ENCODE assay signal across 13 cellular contexts in the genomic region with DNA sequence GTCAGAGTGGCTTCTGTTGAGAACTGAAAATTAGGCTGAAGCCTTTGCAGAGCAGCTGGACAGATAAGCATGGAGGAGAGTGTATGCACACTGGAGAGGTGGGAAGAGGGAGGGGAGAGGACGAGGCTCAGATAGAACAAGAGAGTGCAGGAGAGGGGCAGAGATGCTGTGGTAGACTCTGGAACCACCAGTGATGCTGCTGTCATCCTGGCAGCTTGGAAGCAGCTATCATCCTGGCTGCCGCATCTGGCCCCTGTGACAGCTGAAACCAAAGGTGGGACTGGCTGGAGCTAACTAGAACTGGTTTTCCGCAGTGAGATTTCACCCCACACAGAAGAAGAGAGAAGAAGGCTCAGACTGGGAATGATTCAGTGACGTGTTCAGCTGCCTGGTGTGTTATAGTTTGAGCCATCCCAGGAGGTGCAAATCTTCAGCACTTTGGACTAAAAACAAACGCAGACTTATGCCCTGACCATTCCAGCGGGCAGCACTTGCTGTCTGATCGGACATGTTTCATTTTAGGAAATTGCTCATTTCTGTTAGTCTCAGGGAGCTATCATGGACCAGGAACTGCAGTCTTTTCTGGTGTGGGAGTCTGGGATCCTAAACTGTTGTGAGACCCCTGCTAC. TPM values are rescaled to one million over a fixed set of nuclear protein-coding genes. Genes with fewer than 3 reads are reported as not detected.
DNase-seq lines count a peak whose midpoint lies in the region; ATAC-seq and TF ChIP-seq lines count a peak whose summit lies in the region.
"Had no signal": no experiment of that assay in that cellular context is flagged by ENCODE, and none has a peak within 500 bp of the region (broad histone marks: within the 10 kb centered on the region; RNA-seq: fewer than 3 reads in every experiment).

No MANE protein-coding gene starts in this region.

- ATAC-seq in GM18867 (IDR thresholded peaks at IDR 0.05; ENCODE audit: unreplicated experiment) (peak; percentile 29), HG02885 (IDR thresholded peaks at IDR 0.05; ENCODE audit: poor library complexity, unreplicated experiment) (peak; percentile 30), HG03039 (IDR thresholded peaks at IDR 0.05; ENCODE audit: unreplicated experiment) (no peak)

- H3K9me3 Mint-ChIP-seq in MCF 10A (ENCODE audit: unreplicated experiment): no peaks in the 10 kb centered on the region

- intact Hi-C loops in MCF 10A (cut with micrococcal nuclease): no loop called here

- no peak overlapping the region for H3K4me3 Mint-ChIP-seq in MCF 10A (ENCODE audit: unreplicated experiment)

- H3K4me1 Mint-ChIP-seq in MCF 10A (ENCODE audit: insufficient read depth, unreplicated experiment): no peaks in the 10 kb centered on the region

- TF ChIP-seq CTCF in astrocyte of the spinal cord (IDR thresholded peaks at IDR 0.05; ENCODE audit: low read depth, low read length): no peak
- TF ChIP-seq CTCF in coronary artery (IDR thresholded peaks at IDR 0.05): no peak
- TF ChIP-seq CTCF in MCF 10A (IDR thresholded peaks at IDR 0.05; ENCODE audit: unreplicated experiment): no peak

- CTCF ChIA-PET in MCF 10A (lab: Yijun Ruan, JAX): interaction anchor here (0.6 kb wide), 1 partner anchor 31 kb away, joined by 3 read pairs; no protein-coding TSS in a partner anchor

- POLR2A ChIA-PET in MCF 10A (lab: Yijun Ruan, JAX): interaction anchor here (0.8 kb wide), 1 partner anchor 40 kb away, joined by 3 read pairs; no protein-coding TSS in a partner anchor

- H3K27ac Mint-ChIP-seq in MCF 10A (ENCODE audit: low read depth, unreplicated experiment): no peak overlapping the region

- H3K27ac ChIP-seq in skin epidermis (peak overlapping the region in 11 of 21 experiments; percentile 18 to 80 (median 54)), coronary artery (no peak overlapping the region)
- H3K27ac ChIP-seq: lower lobe of right lung, right lobe of liver had no signal

- DNase-seq in astrocyte of the spinal cord (ENCODE audit: low read depth, low spot score) (peak; percentile 13), coronary artery (ENCODE audit: low spot score) (no peak), SIG-M5 (lab: John Stamatoyannopoulos, UW) (no peak), MCF 10A (ENCODE audit: unreplicated experiment) (no peak)
- DNase-seq: activated CD8-positive, alpha-beta memory T cell treated with anti-CD3 and anti-CD28 coated beads, Interleukin-2, amount 50 U/mL, for 48 hours; DMS79 treated with DMSO at 0.1 percent for 48 hours; foreskin melanocyte had no signal

- H3K36me3 Mint-ChIP-seq in MCF 10A (ENCODE audit: insufficient read depth, unreplicated experiment): no peaks in the 10 kb centered on the region

- no peaks in the 10 kb centered on the region for H3K27me3 Mint-ChIP-seq in MCF 10A (ENCODE audit: insufficient read depth, unreplicated experiment)

- in situ Hi-C loops in astrocyte of the spinal cord (cut with HindIII; ENCODE audit: low sequenced_read_pairs): no loop called here

- H3K4me3 ChIP-seq in astrocyte of the spinal cord (ENCODE audit: low read depth, low read length): no peak overlapping the region
- no peak overlapping the region for H3K4me3 ChIP-seq in skin epidermis
- no peak overlapping the region for H3K4me3 ChIP-seq in coronary artery
- H3K4me3 ChIP-seq: lower lobe of right lung, right lobe of liver had no signal

- no TSS peak for BruUV-seq in MCF 10A (replicated peaks; lab: Mats Ljungman, UMichigan)

RNA-seq across cellular contexts. Expression of a gene that starts 38.4 kb away (rescaled TPM):
- total RNA-seq in MCF 10A (2022): 0.37 and 0.70 TPM in 2 replicates

Comparison
In these comparisons a context has a peak if more than half of its experiments do, and no peak if none do; other contexts are left out.
1. H3K27ac ChIP-seq: peak in skin epidermis (11 of 21); none in coronary artery (0 of 2).